1 cellular context compared by ENCODE assay signal in genomic region chr15:65077291-65077980, GRCh38.
TF ChIP-seq lines count a peak whose summit lies in the region.

No MANE protein-coding gene starts in this region.

TF ChIP-seq in H1, 55 proteins besides CTCF, POLR2A, EP300 and RAD21:
- TF ChIP-seq SUZ12 (IDR thresholded peaks at IDR 0.05; ENCODE audit: low read length), result no peak
- no peak for TF ChIP-seq CBX8 (IDR thresholded peaks at IDR 0.05; ENCODE audit: borderline replicate concordance, low read depth, low read length)
- no peak for TF ChIP-seq MAX (IDR thresholded peaks at IDR 0.05)
- no peak for TF ChIP-seq RNF2 (IDR thresholded peaks at IDR 0.05; ENCODE audit: borderline replicate concordance, low read depth, low read length, missing control alignments, poor library complexity, severe bottlenecking)
- 0 out of 2 replicates have a peak, but pooled peaks have one; percentile 9 for TF ChIP-seq USF2 (IDR thresholded peaks at IDR 0.05; ENCODE audit: low read length)
- TF ChIP-seq YY1 (IDR thresholded peaks at IDR 0.05; ENCODE audit: low read depth, low read length), result no peak
- TF ChIP-seq KDM1A (IDR thresholded peaks at IDR 0.05; ENCODE audit: borderline replicate concordance, low read length), result 0 out of 2 replicates have a peak, but pooled peaks have one; percentile 21
- no peak for TF ChIP-seq POLR2AphosphoS5 (IDR thresholded peaks at IDR 0.05; ENCODE audit: low read depth, low read length)
- no peak for TF ChIP-seq RXRA (IDR thresholded peaks at IDR 0.05; ENCODE audit: insufficient read depth, low read depth, low read length)
- TF ChIP-seq SP2 (IDR thresholded peaks at IDR 0.05; ENCODE audit: low read length), result no peak
